In genomic region chr14:99512110-99512449, GRCh38 we compare ENCODE assay signal across 23 cellular contexts. TPM values are rescaled to one million over a fixed set of nuclear protein-coding genes. Genes with fewer than 3 reads are reported as not detected.
DNase-seq lines count a peak whose midpoint lies in the region; ATAC-seq lines count a peak whose summit lies in the region.
"Had no signal": no experiment of that assay in that cellular context is flagged by ENCODE, and none has a peak within 500 bp of the region (broad histone marks: within the 10 kb centered on the region; RNA-seq: fewer than 3 reads in every experiment).

No MANE protein-coding gene starts in this region.

- H3K9me3 Mint-ChIP-seq in activated CD8-positive, alpha-beta memory T cell treated with anti-CD3 and anti-CD28 coated beads, Interleukin-2, amount 10 ng/mL, durations not matched to agents 7 days and 5 days (ENCODE audit: low read depth), result no peaks in the 10 kb centered on the region
- no peaks in the 10 kb centered on the region for H3K9me3 Mint-ChIP-seq in CD8-positive, alpha-beta memory T cell
- H3K9me3 Mint-ChIP-seq: activated CD4-positive, alpha-beta memory T cell treated with anti-CD3 and anti-CD28 coated beads for 36 hours; activated T-helper 2 cell treated with anti-CD3 and anti-CD28 coated beads, Interferon-gamma antibody, Interleukin-2, Interleukin-4, amounts not matched to agents 10 μg/mL and 5 μg/mL and 100 μg/mL, durations not matched to agents 14 hours and 24 hours and 36 hours; CD14-positive monocyte had no signal

- H3K4me1 Mint-ChIP-seq in activated CD8-positive, alpha-beta memory T cell treated with anti-CD3 and anti-CD28 coated beads, Interleukin-2, amount 10 ng/mL, durations not matched to agents 7 days and 5 days, result no peaks in the 10 kb centered on the region
- H3K4me1 Mint-ChIP-seq in CD8-positive, alpha-beta memory T cell, result no peaks in the 10 kb centered on the region

- H3K27me3 ChIP-seq in adipocyte (replicated peaks; ENCODE audit: control insufficient read depth, insufficient read depth, low read length), result no peaks in the 10 kb centered on the region
- H3K27me3 ChIP-seq in CD8-positive, alpha-beta memory T cell (ENCODE audit: insufficient read depth, low read length, poor library complexity, severe bottlenecking), result no peaks in the 10 kb centered on the region
- H3K27me3 ChIP-seq: neutrophil, tibial artery had no signal

- POLR2A ChIA-PET in CD8-positive, alpha-beta memory T cell (lab: Charles Lee), result no interaction called here

- DNase-seq in activated CD8-positive, alpha-beta memory T cell treated with anti-CD3 and anti-CD28 coated beads for 24 hours, result peak; percentile 45
- DNase-seq in activated CD8-positive, alpha-beta memory T cell treated with anti-CD3 and anti-CD28 coated beads, Interleukin-2, amount 10 ng/mL, durations not matched to agents 7 days and 5 days, result no peak
- no peak for DNase-seq in adipocyte (ENCODE audit: low read depth)
- no peak for DNase-seq in substantia nigra (lab: John Stamatoyannopoulos, UW)
- no peak for DNase-seq in CD8-positive, alpha-beta memory T cell
- DNase-seq in NCI-H2029 (lab: John Stamatoyannopoulos, UW), result no peak
- no peak for DNase-seq in NCI-H1436 treated with DMSO at 0.1 percent for 48 hours (lab: John Stamatoyannopoulos, UW)
- DNase-seq: 8988T; activated CD4-positive, alpha-beta memory T cell treated with anti-CD3 and anti-CD28 coated beads for 36 hours; dermis blood vessel endothelial cell; DMS79 treated with DMSO at 0.1 percent for 48 hours; erythroblast; NCI-H2029 treated with DMSO at 0.1 percent for 48 hours; NCI-H526; stimulated activated CD4-positive, alpha-beta T cell treated with anti-CD3 and anti-CD28 coated beads, Interleukin-4, amount 100 ng/mL, for 1 hour; stimulated activated CD8-positive, alpha-beta memory T cell treated with anti-CD3 and anti-CD28 coated beads, Interleukin-4, amount 100 ng/mL, for 48 hours had no signal

- H3K4me3 ChIP-seq in adipocyte (ENCODE audit: low read length) (no peak overlapping the region), mesodermal cell (ENCODE audit: extremely low read depth, insufficient read depth, low read length, poor library complexity, severe bottlenecking) (no peak overlapping the region)
- H3K4me3 ChIP-seq in CD8-positive, alpha-beta memory T cell (ENCODE audit: low read length), result no peak overlapping the region
- H3K4me3 ChIP-seq: tibial artery had no signal

- peaks cover 14% of the 10 kb centered on the region for H3K4me1 ChIP-seq in adipocyte (ENCODE audit: control insufficient read depth, insufficient read depth, low read length)
- H3K4me1 ChIP-seq in mesodermal cell (ENCODE audit: control insufficient read depth, insufficient read depth, low read length, poor library complexity, severe bottlenecking), result no peaks in the 10 kb centered on the region
- no peaks in the 10 kb centered on the region for H3K4me1 ChIP-seq in CD8-positive, alpha-beta memory T cell (ENCODE audit: insufficient read depth, low read length)

- H3K27me3 Mint-ChIP-seq in activated CD8-positive, alpha-beta memory T cell treated with anti-CD3 and anti-CD28 coated beads, Interleukin-2, amount 10 ng/mL, durations not matched to agents 7 days and 5 days, result no peaks in the 10 kb centered on the region
- no peaks in the 10 kb centered on the region for H3K27me3 Mint-ChIP-seq in CD8-positive, alpha-beta memory T cell
- H3K27me3 Mint-ChIP-seq: activated CD4-positive, alpha-beta memory T cell treated with anti-CD3 and anti-CD28 coated beads for 36 hours had no signal

- no peak for ATAC-seq in activated CD8-positive, alpha-beta memory T cell treated with anti-CD3 and anti-CD28 coated beads, Interleukin-2, amount 10 ng/mL, durations not matched to agents 7 days and 5 days
- ATAC-seq: HepG2 had no signal

- H3K36me3 Mint-ChIP-seq in activated CD8-positive, alpha-beta memory T cell treated with anti-CD3 and anti-CD28 coated beads, Interleukin-2, amount 10 ng/mL, durations not matched to agents 7 days and 5 days, result peaks cover 10% of the 10 kb centered on the region
- H3K36me3 Mint-ChIP-seq in CD8-positive, alpha-beta memory T cell, result peaks cover 0 to 59% (median 7%) of the 10 kb centered on the region in 3 donors

- peaks cover 39% of the 10 kb centered on the region for H3K36me3 ChIP-seq in adipocyte (ENCODE audit: control insufficient read depth, insufficient read depth, low read length, severe bottlenecking)
- H3K36me3 ChIP-seq in mesodermal cell (ENCODE audit: control insufficient read depth, insufficient read depth, low read length), result peaks cover 67% of the 10 kb centered on the region
- H3K36me3 ChIP-seq in CD8-positive, alpha-beta memory T cell (ENCODE audit: insufficient read depth, low read length), result peaks cover 21% of the 10 kb centered on the region

- WGBS in mesodermal cell (ENCODE audit: insufficient coverage in 2 of 2), 2 experiments, result 94 to 97% methylated on average over 5 to 6 of the region's 10 CpGs

- H3K9ac ChIP-seq in adipocyte (ENCODE audit: low read length), result peak overlapping the region; percentile 56
- H3K9ac ChIP-seq: SK-N-SH had no signal

- no peak overlapping the region for H3K4me3 Mint-ChIP-seq in activated CD8-positive, alpha-beta memory T cell treated with anti-CD3 and anti-CD28 coated beads, Interleukin-2, amount 10 ng/mL, durations not matched to agents 7 days and 5 days
- no peak overlapping the region for H3K4me3 Mint-ChIP-seq in CD8-positive, alpha-beta memory T cell
- H3K4me3 Mint-ChIP-seq: activated CD4-positive, alpha-beta memory T cell treated with anti-CD3 and anti-CD28 coated beads for 36 hours; CD14-positive monocyte had no signal

- CTCF ChIA-PET in activated CD8-positive, alpha-beta memory T cell treated with anti-CD3 and anti-CD28 coated beads, Interleukin-2, amount 10 ng/mL, durations not matched to agents 7 days and 5 days (lab: Charles Lee), result interaction anchor here (0.8 kb wide), 1 partner anchor 68 kb away, joined by 3 read pairs; no protein-coding TSS in a partner anchor
- CTCF ChIA-PET in CD8-positive, alpha-beta memory T cell (lab: Charles Lee), result no interaction called here

- H3K27ac Mint-ChIP-seq in activated CD8-positive, alpha-beta memory T cell treated with anti-CD3 and anti-CD28 coated beads, Interleukin-2, amount 10 ng/mL, durations not matched to agents 7 days and 5 days, result no peak overlapping the region
- H3K27ac Mint-ChIP-seq in CD8-positive, alpha-beta memory T cell, result peak overlapping the region in 1 of 8 donors; percentile 27
- H3K27ac Mint-ChIP-seq: activated CD4-positive, alpha-beta memory T cell treated with anti-CD3 and anti-CD28 coated beads for 36 hours; activated T-helper 2 cell treated with anti-CD3 and anti-CD28 coated beads, Interferon-gamma antibody, Interleukin-2, Interleukin-4, amounts not matched to agents 10 μg/mL and 5 μg/mL and 100 μg/mL, durations not matched to agents 14 hours and 24 hours and 36 hours had no signal

- H3K27ac ChIP-seq in mesodermal cell (ENCODE audit: low read depth, low read length, severe bottlenecking), result peak overlapping the region; percentile 5
- H3K27ac ChIP-seq in substantia nigra (ENCODE audit: low read depth, low read length, poor library complexity, severe bottlenecking), result peak overlapping the region; percentile 68
- no peak overlapping the region for H3K27ac ChIP-seq in CD8-positive, alpha-beta memory T cell (ENCODE audit: low read depth, low read length)
- H3K27ac ChIP-seq: neutrophil had no signal

- H3K9me3 ChIP-seq in adipocyte (ENCODE audit: control insufficient read depth, low read length) (no peaks in the 10 kb centered on the region), mesodermal cell (ENCODE audit: control insufficient read depth, low read length) (no peaks in the 10 kb centered on the region)
- H3K9me3 ChIP-seq in CD8-positive, alpha-beta memory T cell (ENCODE audit: low read length), result no peaks in the 10 kb centered on the region
- H3K9me3 ChIP-seq: neutrophil, SK-N-SH, tibial artery had no signal

RNA-seq across cellular contexts. Expression of gene CCNK, which starts 30.9 kb away (rescaled TPM):
- total RNA-seq in activated CD8-positive, alpha-beta memory T cell treated with anti-CD3 and anti-CD28 coated beads, Interleukin-2, amount 10 ng/mL, durations not matched to agents 7 days and 5 days, result 10 to 100 TPM; 82.9 to 84.3 TPM
- polyA plus RNA-seq in mesodermal cell (2013, experiment 1 of 2), result 62.1 TPM
- 61.5 TPM for polyA plus RNA-seq in mesodermal cell (2013, experiment 2 of 2)
- 100 to 1,000 TPM; 110 to 115 TPM for total RNA-seq in CD8-positive, alpha-beta memory T cell
- 16.4 TPM for polyA plus RNA-seq in CD8-positive, alpha-beta memory T cell

RNA-seq across cellular contexts. Expression of gene SETD3, which starts 31.4 kb away (rescaled TPM):
- total RNA-seq in activated CD8-positive, alpha-beta memory T cell treated with anti-CD3 and anti-CD28 coated beads, Interleukin-2, amount 10 ng/mL, durations not matched to agents 7 days and 5 days, result 10 to 100 TPM; 53.9 to 61.4 TPM
- 51.2 TPM for polyA plus RNA-seq in mesodermal cell (2013, experiment 1 of 2)
- 48.2 TPM for polyA plus RNA-seq in mesodermal cell (2013, experiment 2 of 2)
- total RNA-seq in CD8-positive, alpha-beta memory T cell, result 10 to 100 TPM; 57.1 to 57.9 TPM
- polyA plus RNA-seq in CD8-positive, alpha-beta memory T cell, result 52.1 TPM
